In the genomic region with DNA sequence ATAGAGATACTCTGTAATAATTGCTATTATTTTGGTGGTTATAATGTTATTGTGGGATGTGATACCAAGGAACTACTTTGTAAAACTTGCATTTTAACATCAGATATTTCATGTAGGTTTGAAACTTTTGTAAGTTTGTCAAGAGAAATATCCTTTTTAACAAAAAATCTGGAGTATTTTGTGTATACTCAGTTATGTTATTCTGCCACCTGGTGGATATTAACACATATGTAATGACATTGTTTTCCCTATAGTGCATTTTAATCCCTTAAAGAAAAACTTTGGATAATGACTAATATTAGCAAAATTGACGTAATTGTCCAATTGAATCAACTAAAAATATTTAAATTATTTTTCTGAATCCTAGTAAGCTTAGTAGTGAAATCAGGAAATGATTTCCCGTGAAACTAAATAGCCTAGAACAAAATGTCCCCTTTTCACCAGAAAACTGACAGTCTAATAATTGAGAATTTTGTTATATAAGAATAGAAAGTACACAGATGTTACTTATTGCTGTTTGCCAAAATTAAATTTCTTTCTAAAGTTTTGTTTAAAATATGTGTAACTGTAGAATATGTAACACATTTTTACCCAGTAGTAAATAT, we compare ENCODE assay signal across 10 cellular contexts. TPM values are rescaled to one million over a fixed set of nuclear protein-coding genes. Genes with fewer than 3 reads are reported as not detected.
DNase-seq lines count a peak whose midpoint lies in the region; ATAC-seq and TF ChIP-seq lines count a peak whose summit lies in the region.
"Had no signal": no experiment of that assay in that cellular context is flagged by ENCODE, and none has a peak within 500 bp of the region (broad histone marks: within the 10 kb centered on the region; RNA-seq: fewer than 3 reads in every experiment).

No MANE protein-coding gene starts in this region.

- H3K36me3 ChIP-seq in upper lobe of right lung: peaks cover 31% of the 10 kb centered on the region

- peaks cover 3% of the 10 kb centered on the region for H3K4me1 ChIP-seq in upper lobe of right lung

- DNase-seq in Right ventricle myocardium superior (no peak), cardiac septum (ENCODE audit: low spot score) (no peak), NAMALWA (ENCODE audit: low spot score) (peak; percentile 16), erythroblast (lab: John Stamatoyannopoulos, UW) (peak; percentile 3 to 9), upper lobe of right lung (no peak), NCI-H1417 treated with DMSO at 0.1 percent for 48 hours (lab: John Stamatoyannopoulos, UW) (no peak), NCI-H774 (lab: John Stamatoyannopoulos, UW) (no peak)
- DNase-seq in activated naive CD4-positive, alpha-beta T cell treated with Interleukin-2 at 50 U/mL for 16 hours: no peak
- DNase-seq: hypothalamus had no signal

- no peaks in the 10 kb centered on the region for H3K27me3 ChIP-seq in upper lobe of right lung

- TF ChIP-seq CTCF in upper lobe of right lung (IDR thresholded peaks at IDR 0.05): peak; percentile 51

- intact Hi-C loops in Right ventricle myocardium superior (cut with DNase I): no loop called here
- intact Hi-C loops in cardiac septum (cut with DNase I): no loop called here
- intact Hi-C loops in upper lobe of right lung (cut with DNase I): no loop called here

- no peaks in the 10 kb centered on the region for H3K9me3 ChIP-seq in upper lobe of right lung

- H3K4me3 ChIP-seq in upper lobe of right lung: no peak overlapping the region
- H3K4me3 ChIP-seq: SK-N-MC had no signal

- peak; percentile 38 for ATAC-seq in Right ventricle myocardium superior (ENCODE audit: poor library complexity)
- no peak for ATAC-seq in upper lobe of right lung

- H3K27ac ChIP-seq in upper lobe of right lung: no peak overlapping the region
- H3K27ac ChIP-seq: SK-N-MC had no signal

- TF ChIP-seq POLR2A in erythroblast (IDR thresholded peaks at IDR 0.05; ENCODE audit: low read length): no peak

RNA-seq across cellular contexts. Expression of a gene that starts 39.6 kb away (rescaled TPM):
- total RNA-seq in Right ventricle myocardium superior (12.4 TPM), cardiac septum (15.7 TPM), upper lobe of right lung (26.9 TPM)

Comparison
In these comparisons a context has a peak if more than half of its experiments do, and no peak if none do; other contexts are left out.
1. DNase-seq: peak in NAMALWA (single experiment) and erythroblast (2 of 2); none in Right ventricle myocardium superior (single experiment), cardiac septum (single experiment), upper lobe of right lung (single experiment), NCI-H1417 treated with DMSO at 0.1 percent for 48 hours (single experiment), NCI-H774 (single experiment) and activated naive CD4-positive, alpha-beta T cell treated with Interleukin-2 at 50 U/mL for 16 hours (single experiment).